ENCODE assay signal across 1 cellular context in genomic region chr10:103204353-103205255, GRCh38.
TF ChIP-seq lines count a peak whose summit lies in the region.

No MANE protein-coding gene starts in this region.

TF ChIP-seq in HepG2, 621 proteins besides CTCF, POLR2A, EP300 and RAD21 (continued from another document and continues in another):
- TF ChIP-seq AHDC1 (CRISPR knock-in tag; IDR thresholded peaks at IDR 0.05; ENCODE audit: borderline replicate concordance), result no peak; the same call in 1 of the 2 replicates
- no peak for TF ChIP-seq ZNF274 (CRISPR knock-in tag; IDR thresholded peaks at IDR 0.05)
- no peak for TF ChIP-seq ZNF644 (CRISPR knock-in tag; IDR thresholded peaks at IDR 0.05; ENCODE audit: low read depth)
- TF ChIP-seq, protein P1, sequence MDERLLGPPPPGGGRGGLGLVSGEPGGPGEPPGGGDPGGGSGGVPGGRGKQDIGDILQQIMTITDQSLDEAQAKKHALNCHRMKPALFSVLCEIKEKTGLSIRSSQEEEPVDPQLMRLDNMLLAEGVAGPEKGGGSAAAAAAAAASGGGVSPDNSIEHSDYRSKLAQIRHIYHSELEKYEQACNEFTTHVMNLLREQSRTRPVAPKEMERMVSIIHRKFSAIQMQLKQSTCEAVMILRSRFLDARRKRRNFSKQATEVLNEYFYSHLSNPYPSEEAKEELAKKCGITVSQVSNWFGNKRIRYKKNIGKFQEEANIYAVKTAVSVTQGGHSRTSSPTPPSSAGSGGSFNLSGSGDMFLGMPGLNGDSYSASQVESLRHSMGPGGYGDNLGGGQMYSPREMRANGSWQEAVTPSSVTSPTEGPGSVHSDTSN (CRISPR knock-in tag; IDR thresholded peaks at IDR 0.05), result no peak
- no peak for TF ChIP-seq RBFOX2 (IDR thresholded peaks at IDR 0.05; ENCODE audit: low read depth, low read length)
- no peak for TF ChIP-seq REST (IDR thresholded peaks at IDR 0.05; ENCODE audit: borderline replicate concordance in 1 of 2, low read depth in 1 of 2, low read length in 2 of 2)
- no peak for TF ChIP-seq GPN1 (CRISPR knock-in tag; IDR thresholded peaks at IDR 0.05; ENCODE audit: borderline replicate concordance)
- TF ChIP-seq ZNF709 (CRISPR knock-in tag; IDR thresholded peaks at IDR 0.05), result no peak
- TF ChIP-seq, protein P2, sequence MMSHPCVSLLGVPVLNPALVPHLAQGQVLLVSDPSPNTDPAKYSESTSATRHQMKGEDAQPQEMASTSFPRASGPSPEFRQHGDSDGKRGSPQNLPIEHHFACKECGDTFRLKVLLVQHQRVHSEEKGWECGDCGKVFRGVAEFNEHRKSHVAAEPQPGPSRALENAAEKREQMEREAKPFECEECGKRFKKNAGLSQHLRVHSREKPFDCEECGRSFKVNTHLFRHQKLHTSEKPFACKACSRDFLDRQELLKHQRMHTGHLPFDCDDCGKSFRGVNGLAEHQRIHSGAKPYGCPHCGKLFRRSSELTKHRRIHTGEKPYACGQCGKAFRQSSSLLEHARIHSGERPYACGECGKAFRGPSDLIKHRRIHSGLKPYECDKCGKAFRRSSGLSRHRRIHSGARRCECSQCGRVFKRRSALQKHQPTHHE (CRISPR knock-in tag; IDR thresholded peaks at IDR 0.05; ENCODE audit: borderline replicate concordance), result 0 out of 2 replicates have a peak, but pooled peaks have one; percentile 29
- peak; percentile 9; the same call in 1 of the 2 replicates for TF ChIP-seq FOXK2 (IDR thresholded peaks at IDR 0.05)
- TF ChIP-seq ZNF441 (CRISPR knock-in tag; IDR thresholded peaks at IDR 0.05; ENCODE audit: borderline replicate concordance), result no peak
- TF ChIP-seq GRHL1 (CRISPR knock-in tag; conservative IDR thresholded peaks at IDR 0.05), result no peak
- TF ChIP-seq, protein P3, sequence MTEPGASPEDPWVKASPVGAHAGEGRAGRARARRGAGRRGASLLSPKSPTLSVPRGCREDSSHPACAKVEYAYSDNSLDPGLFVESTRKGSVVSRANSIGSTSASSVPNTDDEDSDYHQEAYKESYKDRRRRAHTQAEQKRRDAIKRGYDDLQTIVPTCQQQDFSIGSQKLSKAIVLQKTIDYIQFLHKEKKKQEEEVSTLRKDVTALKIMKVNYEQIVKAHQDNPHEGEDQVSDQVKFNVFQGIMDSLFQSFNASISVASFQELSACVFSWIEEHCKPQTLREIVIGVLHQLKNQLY (CRISPR knock-in tag; IDR thresholded peaks at IDR 0.05), result no peak
- TF ChIP-seq ZNF788 (CRISPR knock-in tag; IDR thresholded peaks at IDR 0.05; ENCODE audit: borderline replicate concordance), result no peak
- TF ChIP-seq ATF4 (CRISPR knock-in tag; IDR thresholded peaks at IDR 0.05), result peak in 1 of 2 experiments; percentile 64; a peak in 1 of 4 replicates
- TF ChIP-seq, protein P4, sequence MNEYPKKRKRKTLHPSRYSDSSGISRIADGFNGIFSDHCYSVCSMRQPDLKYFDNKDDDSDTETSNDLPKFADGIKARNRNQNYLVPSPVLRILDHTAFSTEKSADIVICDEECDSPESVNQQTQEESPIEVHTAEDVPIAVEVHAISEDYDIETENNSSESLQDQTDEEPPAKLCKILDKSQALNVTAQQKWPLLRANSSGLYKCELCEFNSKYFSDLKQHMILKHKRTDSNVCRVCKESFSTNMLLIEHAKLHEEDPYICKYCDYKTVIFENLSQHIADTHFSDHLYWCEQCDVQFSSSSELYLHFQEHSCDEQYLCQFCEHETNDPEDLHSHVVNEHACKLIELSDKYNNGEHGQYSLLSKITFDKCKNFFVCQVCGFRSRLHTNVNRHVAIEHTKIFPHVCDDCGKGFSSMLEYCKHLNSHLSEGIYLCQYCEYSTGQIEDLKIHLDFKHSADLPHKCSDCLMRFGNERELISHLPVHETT (CRISPR knock-in tag; conservative IDR thresholded peaks at IDR 0.05), result no peak
- TF ChIP-seq PATZ1 (CRISPR knock-in tag; IDR thresholded peaks at IDR 0.05), result no peak
- TF ChIP-seq ZBTB7A (CRISPR knock-in tag; IDR thresholded peaks at IDR 0.05), result no peak
- no peak for TF ChIP-seq ZNF782 (CRISPR knock-in tag; IDR thresholded peaks at IDR 0.05; ENCODE audit: borderline replicate concordance)
- TF ChIP-seq CENPX (CRISPR knock-in tag; IDR thresholded peaks at IDR 0.05), result no peak
- TF ChIP-seq NR0B2 (CRISPR knock-in tag; IDR thresholded peaks at IDR 0.05), result no peak
- TF ChIP-seq BRCA1 (CRISPR knock-in tag; IDR thresholded peaks at IDR 0.05), result no peak
- no peak for TF ChIP-seq ZNF619 (CRISPR knock-in tag; IDR thresholded peaks at IDR 0.05)
- TF ChIP-seq ZNF629 (CRISPR knock-in tag; conservative IDR thresholded peaks at IDR 0.05), result no peak
- TF ChIP-seq GATAD2A (CRISPR knock-in tag; IDR thresholded peaks at IDR 0.05), result peak; percentile 69
